In genomic region chr19:51548891-51549305, GRCh38 we compare ENCODE assay signal across 16 cellular contexts. TPM values are rescaled to one million over a fixed set of nuclear protein-coding genes. Genes with fewer than 3 reads are reported as not detected.
A peak's percentile ranks its signal among the peaks of the same experiment; 100 is the strongest.
DNase-seq lines count a peak whose midpoint lies in the region; ATAC-seq and TF ChIP-seq lines count a peak whose summit lies in the region.
"Had no signal": no experiment of that assay in that cellular context is flagged by ENCODE, and none has a peak within 500 bp of the region (broad histone marks: within the 10 kb centered on the region; RNA-seq: fewer than 3 reads in every experiment).

No MANE protein-coding gene starts in this region.

- ATAC-seq in natural killer cell treated with Interleukin-12 subunit alpha and Interleukin-12 subunit beta and Interleukin-15 and Interleukin-18, amount 100 ng/mL, for 72 hours: no peak
- no peak for ATAC-seq in natural killer cell
- no peak for ATAC-seq in memory B cell (ENCODE audit: low read depth)
- ATAC-seq in HG03108 (IDR thresholded peaks at IDR 0.05; ENCODE audit: unreplicated experiment): no peak
- ATAC-seq in HG02885 (IDR thresholded peaks at IDR 0.05; ENCODE audit: poor library complexity, unreplicated experiment): no peak
- ATAC-seq: HepG2 had no signal

- H3K36me3 ChIP-seq in Loucy (ENCODE audit: insufficient read depth, low read length) (no peaks in the 10 kb centered on the region), esophagus muscularis mucosa (no peaks in the 10 kb centered on the region)

- no peaks in the 10 kb centered on the region for H3K27me3 ChIP-seq in Loucy (ENCODE audit: insufficient read depth, low read length, poor library complexity, severe bottlenecking)
- H3K27me3 ChIP-seq in esophagus muscularis mucosa: peaks cover 0 to 71% (median 0%) of the 10 kb centered on the region in 4 donors

- no peaks in the 10 kb centered on the region for H3K9me2 ChIP-seq in Loucy (replicated peaks; ENCODE audit: low read depth, low read length)

- no peaks in the 10 kb centered on the region for H3K79me2 ChIP-seq in Loucy (ENCODE audit: insufficient read depth, low read length)

- peaks cover 35 to 37% of the 10 kb centered on the region in 2 donors for H3K4me1 Mint-ChIP-seq in natural killer cell treated with Interleukin-12 subunit alpha and Interleukin-12 subunit beta and Interleukin-15 and Interleukin-18, amount 100 ng/mL, for 72 hours (ENCODE audit: low read depth in 2 of 2)
- H3K4me1 Mint-ChIP-seq in natural killer cell: peaks cover 28 to 49% of the 10 kb centered on the region in 2 donors
- H3K4me1 Mint-ChIP-seq in memory B cell: peaks cover 61% of the 10 kb centered on the region

- H3K4me1 ChIP-seq in Loucy (ENCODE audit: insufficient read depth, low read length, poor library complexity, severe bottlenecking): peaks cover 71% of the 10 kb centered on the region
- no peaks in the 10 kb centered on the region for H3K4me1 ChIP-seq in esophagus muscularis mucosa

- peak overlapping the region; percentile 38 for H3K4me3 Mint-ChIP-seq in natural killer cell treated with Interleukin-12 subunit alpha and Interleukin-12 subunit beta and Interleukin-15 and Interleukin-18, amount 100 ng/mL, for 72 hours
- no peak overlapping the region for H3K4me3 Mint-ChIP-seq in natural killer cell
- H3K4me3 Mint-ChIP-seq in memory B cell: peak overlapping the region; percentile 97
- H3K4me3 Mint-ChIP-seq: CD4-positive, alpha-beta memory T cell had no signal

- TF ChIP-seq EP300 in esophagus muscularis mucosa (IDR thresholded peaks at IDR 0.05): no peak

- H3K36me3 Mint-ChIP-seq in natural killer cell treated with Interleukin-12 subunit alpha and Interleukin-12 subunit beta and Interleukin-15 and Interleukin-18, amount 100 ng/mL, for 72 hours: no peaks in the 10 kb centered on the region
- H3K36me3 Mint-ChIP-seq in natural killer cell: no peaks in the 10 kb centered on the region
- peaks cover 21% of the 10 kb centered on the region for H3K36me3 Mint-ChIP-seq in memory B cell

- no peak overlapping the region for H2AFZ ChIP-seq in Loucy (ENCODE audit: low read length)

- TF ChIP-seq CTCF in natural killer cell (IDR thresholded peaks at IDR 0.05) (no peak), Loucy (conservative IDR thresholded peaks at IDR 0.05; ENCODE audit: low read length) (no peak), esophagus muscularis mucosa (IDR thresholded peaks at IDR 0.05) (no peak)

- H3K9ac ChIP-seq in Loucy (ENCODE audit: low read depth, low read length, poor library complexity, severe bottlenecking): no peak overlapping the region

- peaks cover 17% of the 10 kb centered on the region for H3F3A ChIP-seq in Loucy (ENCODE audit: low read depth)

- no peak for DNase-seq in natural killer cell treated with Interleukin-12 subunit alpha and Interleukin-12 subunit beta and Interleukin-15 and Interleukin-18, amount 100 ng/mL, for 72 hours (ENCODE audit: low spot score)
- DNase-seq in natural killer cell (no peak), memory B cell (ENCODE audit: low spot score in 2 of 2) (no peak), esophagus muscularis mucosa (ENCODE audit: extremely low spot score) (no peak)
- DNase-seq: AML-193; CD4-positive, alpha-beta memory T cell; Kasumi-1; NCI-H187; NCI-H345; NCI-H526 treated with DMSO at 0.1 percent for 48 hours; RPMI8226; SIG-M5 had no signal

- no peak for TF ChIP-seq POLR2A in esophagus muscularis mucosa (IDR thresholded peaks at IDR 0.05; ENCODE audit: low read depth)

- no peak overlapping the region for H3K27ac Mint-ChIP-seq in natural killer cell treated with Interleukin-12 subunit alpha and Interleukin-12 subunit beta and Interleukin-15 and Interleukin-18, amount 100 ng/mL, for 72 hours
- H3K27ac Mint-ChIP-seq in natural killer cell: no peak overlapping the region
- peak overlapping the region; percentile 86 for H3K27ac Mint-ChIP-seq in memory B cell
- H3K27ac Mint-ChIP-seq: CD4-positive, alpha-beta memory T cell had no signal

- peak overlapping the region; percentile 94 for H3K4me2 ChIP-seq in Loucy (ENCODE audit: low read depth, low read length, poor library complexity, severe bottlenecking)

- H3K9me3 Mint-ChIP-seq in natural killer cell treated with Interleukin-12 subunit alpha and Interleukin-12 subunit beta and Interleukin-15 and Interleukin-18, amount 100 ng/mL, for 72 hours: peaks cover 4% of the 10 kb centered on the region
- peaks cover 0 to 2% of the 10 kb centered on the region in 2 donors for H3K9me3 Mint-ChIP-seq in natural killer cell
- H3K9me3 Mint-ChIP-seq in memory B cell: no peaks in the 10 kb centered on the region

- WGBS in esophagus muscularis mucosa: 60% methylated on average over 1 of the region's 4 CpGs

- H3K27ac ChIP-seq in esophagus muscularis mucosa (replicated peaks in 1 of 4): no peak overlapping the region

- peaks cover 26 to 34% of the 10 kb centered on the region in 2 donors for H3K27me3 Mint-ChIP-seq in natural killer cell treated with Interleukin-12 subunit alpha and Interleukin-12 subunit beta and Interleukin-15 and Interleukin-18, amount 100 ng/mL, for 72 hours
- H3K27me3 Mint-ChIP-seq in natural killer cell (ENCODE audit: low read depth in 2 of 2) (peaks cover 9 to 21% of the 10 kb centered on the region in 2 donors), memory B cell (no peaks in the 10 kb centered on the region)

- H4K20me1 ChIP-seq in Loucy (ENCODE audit: insufficient read depth, low read length, poor library complexity, severe bottlenecking): no peaks in the 10 kb centered on the region

- intact Hi-C loops in natural killer cell (cut with micrococcal nuclease): no loop called here
- intact Hi-C loops in esophagus muscularis mucosa (cut with DNase I): no loop called here

- H3K9me3 ChIP-seq in Loucy (ENCODE audit: insufficient read depth, low read depth, low read length) (no peaks in the 10 kb centered on the region), esophagus muscularis mucosa (no peaks in the 10 kb centered on the region)

- H3K4me3 ChIP-seq in Loucy (ENCODE audit: low read length, poor library complexity, severe bottlenecking) (peak overlapping the region; percentile 69), esophagus muscularis mucosa (no peak overlapping the region)

RNA-seq across cellular contexts. Expression of gene SIGLEC6, which starts 17.4 kb away (rescaled TPM):
- total RNA-seq in natural killer cell treated with Interleukin-12 subunit alpha and Interleukin-12 subunit beta and Interleukin-15 and Interleukin-18, amount 100 ng/mL, for 72 hours: 1 to 10 TPM in 1 of 2 donors, not detected in 1; 1.0 TPM
- 1 to 10 TPM in 1 of 3 donors, under 1 TPM in 2; 0.25 to 2.4 (median 0.59) TPM for total RNA-seq in natural killer cell
- 1 to 10 TPM in 3 of 4 donors, under 1 TPM in 1; 0.58 to 6.3 (median 3.5) TPM for total RNA-seq in esophagus muscularis mucosa
- total RNA-seq: CD4-positive, alpha-beta memory T cell; HepG2 had no signal

RNA-seq across cellular contexts. Expression of gene ZNF175, which starts 22.2 kb away (rescaled TPM):
- 10 to 100 TPM in 1 of 2 donors, 1 to 10 TPM in 1; 9.9 to 13.2 TPM for total RNA-seq in natural killer cell treated with Interleukin-12 subunit alpha and Interleukin-12 subunit beta and Interleukin-15 and Interleukin-18, amount 100 ng/mL, for 72 hours
- total RNA-seq in natural killer cell: 1 to 10 TPM; 3.4 to 4.8 (median 4.0) TPM
- 1 to 10 TPM; 3.6 to 5.8 (median 4.9) TPM for total RNA-seq in esophagus muscularis mucosa

RNA-seq across cellular contexts. Expression of gene SIGLEC12, which starts 47.3 kb away (rescaled TPM):
- total RNA-seq in natural killer cell treated with Interleukin-12 subunit alpha and Interleukin-12 subunit beta and Interleukin-15 and Interleukin-18, amount 100 ng/mL, for 72 hours: under 1 TPM in 1 of 2 donors, not detected in 1; 0.70 TPM
- total RNA-seq in natural killer cell (under 1 TPM in 2 of 3 donors, not detected in 1; 0.50 to 0.57 TPM), esophagus muscularis mucosa (under 1 TPM in 1 of 4 donors, not detected in 3; 0.29 TPM)
- total RNA-seq: CD4-positive, alpha-beta memory T cell; HepG2 had no signal
